18 cellular contexts compared by ENCODE assay signal in the genomic region with DNA sequence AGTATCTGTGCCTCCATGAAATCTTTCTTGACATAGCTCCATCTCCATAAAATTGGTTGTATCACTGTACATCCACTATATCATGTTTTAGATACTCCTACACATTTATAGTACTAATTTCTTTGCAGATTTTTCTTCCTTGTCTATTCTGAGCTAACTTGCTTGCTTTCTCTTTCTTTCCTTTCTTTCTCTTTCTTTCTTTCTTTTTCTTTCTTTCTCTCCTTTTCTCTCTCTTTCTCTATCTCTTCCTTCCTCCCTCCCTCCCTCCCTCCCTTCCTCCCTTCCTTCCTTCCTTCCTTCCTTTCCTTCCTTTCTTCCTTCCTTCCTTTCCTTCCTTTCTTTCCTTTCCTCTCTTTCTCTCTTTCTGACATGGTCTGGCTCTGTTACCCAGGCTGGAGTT.
"Had no signal": no experiment of that assay in that cellular context is flagged by ENCODE, and none has a peak within 500 bp of the region (broad histone marks: within the 10 kb centered on the region; RNA-seq: fewer than 3 reads in every experiment).

No MANE protein-coding gene starts in this region.

- H3K27ac ChIP-seq: body of pancreas, dorsolateral prefrontal cortex, foreskin keratinocyte, lower lobe of right lung, upper lobe of right lung had no signal

- H3K4me3 Mint-ChIP-seq: activated CD4-positive, alpha-beta memory T cell treated with anti-CD3 and anti-CD28 coated beads, Interleukin-2, amount 10 ng/mL, durations not matched to agents 7 days and 5 days; activated CD8-positive, alpha-beta memory T cell treated with anti-CD3 and anti-CD28 coated beads, Interleukin-2, amount 10 ng/mL, durations not matched to agents 7 days and 5 days; nephron progenitor cell; WTC11 had no signal

- DNase-seq: activated CD4-positive, alpha-beta memory T cell treated with anti-CD3 and anti-CD28 coated beads, Interleukin-2, amount 10 ng/mL, durations not matched to agents 7 days and 5 days; activated CD4-positive, alpha-beta T cell treated with anti-CD3 and anti-CD28 coated beads for 4 hours; activated CD8-positive, alpha-beta memory T cell treated with anti-CD3 and anti-CD28 coated beads, Interleukin-2, amount 10 ng/mL, durations not matched to agents 7 days and 5 days; activated naive CD4-positive, alpha-beta T cell treated with anti-CD3 and anti-CD28 coated beads, Interleukin-2, amount 50 U/mL, for 16 hours; body of pancreas; dorsolateral prefrontal cortex; foreskin keratinocyte; glutamatergic neuron; hypothalamus; islet precursor cell; lower lobe of right lung; nephron progenitor cell; nucleus accumbens; stimulated activated CD4-positive, alpha-beta T cell treated with anti-CD3 and anti-CD28 coated beads, Interleukin-4, amount 100 ng/mL, for 1 hour; upper lobe of right lung had no signal

- H3K27me3 ChIP-seq: body of pancreas, dorsolateral prefrontal cortex, foreskin keratinocyte, upper lobe of right lung had no signal

- H3K36me3 Mint-ChIP-seq: WTC11 had no signal

- H3K9me3 ChIP-seq: body of pancreas, lower lobe of right lung, upper lobe of right lung had no signal

- H3K27me3 Mint-ChIP-seq: activated CD4-positive, alpha-beta memory T cell treated with anti-CD3 and anti-CD28 coated beads, Interleukin-2, amount 10 ng/mL, durations not matched to agents 7 days and 5 days; activated CD8-positive, alpha-beta memory T cell treated with anti-CD3 and anti-CD28 coated beads, Interleukin-2, amount 10 ng/mL, durations not matched to agents 7 days and 5 days had no signal

- H3K4me1 ChIP-seq: body of pancreas, foreskin keratinocyte had no signal

- H3K9me3 Mint-ChIP-seq: activated CD4-positive, alpha-beta memory T cell treated with anti-CD3 and anti-CD28 coated beads, Interleukin-2, amount 10 ng/mL, durations not matched to agents 7 days and 5 days; WTC11 had no signal

- H3K4me1 Mint-ChIP-seq: nephron progenitor cell had no signal

- H3K4me3 ChIP-seq: body of pancreas, dorsolateral prefrontal cortex, lower lobe of right lung, smooth muscle cell, upper lobe of right lung had no signal

- H3K27ac Mint-ChIP-seq: activated CD4-positive, alpha-beta memory T cell treated with anti-CD3 and anti-CD28 coated beads, Interleukin-2, amount 10 ng/mL, durations not matched to agents 7 days and 5 days; activated CD8-positive, alpha-beta memory T cell treated with anti-CD3 and anti-CD28 coated beads, Interleukin-2, amount 10 ng/mL, durations not matched to agents 7 days and 5 days; nephron progenitor cell; WTC11 had no signal

- H3K36me3 ChIP-seq: lower lobe of right lung, upper lobe of right lung had no signal

- ATAC-seq: activated CD8-positive, alpha-beta memory T cell treated with anti-CD3 and anti-CD28 coated beads, Interleukin-2, amount 10 ng/mL, durations not matched to agents 7 days and 5 days; body of pancreas; foreskin keratinocyte; lower lobe of right lung; sciatic nerve; upper lobe of right lung; WTC11 had no signal

- H3K4me2 ChIP-seq: smooth muscle cell had no signal
